8 cellular contexts compared by ENCODE assay signal in the genomic region with DNA sequence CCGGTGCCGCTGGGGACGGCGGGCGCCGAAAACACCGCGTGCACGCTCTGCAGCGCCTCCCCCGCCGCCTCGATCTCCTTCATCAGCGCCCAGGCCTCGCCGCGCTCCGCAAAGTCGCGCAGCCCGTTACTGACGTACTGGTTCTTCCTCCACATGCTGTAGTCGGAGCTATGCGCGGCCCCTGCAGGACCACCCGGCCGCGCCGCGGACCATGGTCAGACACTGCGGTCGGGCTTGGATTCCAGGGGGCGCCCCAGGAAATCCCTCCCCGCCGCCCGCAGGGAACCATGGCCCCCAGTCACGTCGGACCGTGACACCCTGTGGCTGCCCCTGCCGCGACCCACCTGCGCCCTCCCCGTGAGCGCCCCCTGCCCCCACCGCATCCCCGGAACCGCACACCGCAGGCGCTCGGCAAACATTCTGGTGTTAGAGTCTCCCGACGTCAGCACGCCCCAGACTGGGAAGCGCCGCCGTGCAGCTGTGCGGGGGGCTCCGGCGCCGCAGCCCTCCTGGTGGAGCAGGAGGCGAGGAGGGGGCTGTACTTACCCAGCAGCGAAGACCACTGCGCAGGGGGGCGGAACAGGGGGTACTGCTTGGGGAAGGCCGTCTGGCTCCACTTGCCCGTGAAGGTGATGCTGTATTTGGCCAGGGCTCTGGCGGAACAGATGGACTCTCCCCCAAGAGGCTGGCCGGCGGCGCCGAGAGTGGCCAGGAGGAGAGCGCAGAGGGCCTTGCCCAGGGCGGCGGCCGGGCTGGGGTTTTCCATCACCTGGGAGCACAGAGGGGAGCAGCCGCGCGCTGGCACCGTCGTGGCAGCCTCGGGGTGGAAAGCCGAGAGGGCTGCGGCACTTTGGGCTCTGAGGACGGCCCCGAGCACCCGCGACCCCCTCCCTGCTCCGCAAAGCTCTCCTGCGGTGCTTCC. TPM values are rescaled to one million over a fixed set of nuclear protein-coding genes. Genes with fewer than 3 reads are reported as not detected.
DNase-seq lines count a peak whose midpoint lies in the region; ATAC-seq and TF ChIP-seq lines count a peak whose summit lies in the region.

No MANE protein-coding gene starts in this region.

- peak overlapping the region; percentile 99 for H3K4ac ChIP-seq in mesenchymal stem cell (ENCODE audit: low read depth in 1 of 2, low read length in 2 of 2)

- peak overlapping the region; percentile 96 for H2BK5ac ChIP-seq in mesenchymal stem cell (ENCODE audit: low read depth, low read length, poor library complexity, severe bottlenecking)

- H3K14ac ChIP-seq in mesenchymal stem cell (ENCODE audit: low read length in 2 of 2): peak overlapping the region; percentile 98 to 99

- no peak overlapping the region for H2AFZ ChIP-seq in mesenchymal stem cell (ENCODE audit: low read depth, low read length)

- peak overlapping the region; percentile 73 to 77 for H2BK12ac ChIP-seq in mesenchymal stem cell (ENCODE audit: low read length in 2 of 2)

- TF ChIP-seq CTCF in 22Rv1 (IDR thresholded peaks at IDR 0.05): peak; percentile 37

- peak in 4 of 5 experiments; percentile 35 to 78 (median 56) for DNase-seq in T-helper 2 cell
- DNase-seq in cerebellum (ENCODE audit: low spot score): peak; percentile 83
- no peak for DNase-seq in mesenchymal stem cell
- DNase-seq in stimulated activated naive CD8-positive, alpha-beta T cell treated with anti-CD3 and anti-CD28 coated beads, Interleukin-15, Interleukin-2, amounts not matched to agents 100 U/mL and 50 U/mL, for 24 hours: peak; percentile 63
- DNase-seq in nucleus accumbens (lab: John Stamatoyannopoulos, UW): no peak
- DNase-seq in T1000 (lab: John Stamatoyannopoulos, UW): no peak
- no peak for DNase-seq in HT-29 (ENCODE audit: low spot score)

- peak overlapping the region; percentile 98 to 100 for H3K18ac ChIP-seq in mesenchymal stem cell (ENCODE audit: low read depth in 1 of 2, low read length in 2 of 2)

- 3% methylated on average over 83 of the region's 89 CpGs for WGBS in mesenchymal stem cell

- peak overlapping the region; percentile 73 for H3K4me2 ChIP-seq in mesenchymal stem cell (ENCODE audit: low read length, poor library complexity, severe bottlenecking)

- ATAC-seq in stimulated activated naive CD8-positive, alpha-beta T cell treated with anti-CD3 and anti-CD28 coated beads, Interleukin-15, Interleukin-2, amounts not matched to agents 100 U/mL and 50 U/mL, for 24 hours: peak; percentile 17

- peak overlapping the region; percentile 15 to 99 for H3K23ac ChIP-seq in mesenchymal stem cell (ENCODE audit: low read length in 2 of 2)

- no peak overlapping the region for H3K27ac ChIP-seq in 22Rv1
- H3K27ac ChIP-seq in mesenchymal stem cell (ENCODE audit: low read length, poor library complexity, severe bottlenecking): peak overlapping the region; percentile 86

- peak overlapping the region; percentile 98 for H2BK15ac ChIP-seq in mesenchymal stem cell (ENCODE audit: low read depth, poor library complexity, severe bottlenecking)

- no peaks in the 10 kb centered on the region for H3K9me3 ChIP-seq in mesenchymal stem cell (ENCODE audit: control insufficient read depth, low read length)

- H3K36me3 ChIP-seq in mesenchymal stem cell (ENCODE audit: control insufficient read depth in 1 of 2, insufficient read depth in 2 of 2, low read depth in 1 of 2, low read length in 2 of 2): peaks cover 36 to 50% of the 10 kb centered on the region in 2 experiments

- H2BK120ac ChIP-seq in mesenchymal stem cell (ENCODE audit: low read depth, low read length): peak overlapping the region; percentile 99

- H3K9ac ChIP-seq in mesenchymal stem cell (ENCODE audit: low read length): peak overlapping the region; percentile 91

- peak overlapping the region; percentile 94 for H4K91ac ChIP-seq in mesenchymal stem cell (ENCODE audit: low read length)

- H3K4me3 ChIP-seq in mesenchymal stem cell (ENCODE audit: insufficient read depth in 1 of 2, low read depth in 1 of 2, low read length in 2 of 2): peak overlapping the region; percentile 76 to 86

- H4K8ac ChIP-seq in mesenchymal stem cell (ENCODE audit: low read length): peak overlapping the region; percentile 92

- peaks cover 71% of the 10 kb centered on the region for H3K4me1 ChIP-seq in mesenchymal stem cell (ENCODE audit: control insufficient read depth, insufficient read depth, low read depth, low read length)

- no peaks in the 10 kb centered on the region for H3K27me3 ChIP-seq in mesenchymal stem cell (ENCODE audit: control insufficient read depth in 1 of 2, insufficient read depth in 1 of 2, low read length in 2 of 2)

- peak overlapping the region; percentile 53 for H2AK5ac ChIP-seq in mesenchymal stem cell (ENCODE audit: low read length, severe bottlenecking)

- H3K79me1 ChIP-seq in mesenchymal stem cell (replicated peaks; ENCODE audit: low read length, poor library complexity, severe bottlenecking): peaks cover 17% of the 10 kb centered on the region

RNA-seq across cellular contexts. Expression of gene SPON2, which starts 0.8 kb away (rescaled TPM):
- total RNA-seq in cerebellum: 21.9 TPM
- 3,023 TPM for polyA plus RNA-seq in mesenchymal stem cell (2013, experiment 1 of 2)
- polyA plus RNA-seq in mesenchymal stem cell (2013, experiment 2 of 2): 3,062 TPM
- 1.2 and 2.9 TPM in 2 replicates for total RNA-seq in HT-29 (2014; rRNA removed; shearing (Covaris generic))

RNA-seq across cellular contexts. Expression of gene RNF212, which starts 58.2 kb away (rescaled TPM):
- 6.6 TPM for total RNA-seq in cerebellum
- 2.9 TPM for polyA plus RNA-seq in mesenchymal stem cell (2013, experiment 1 of 2)
- polyA plus RNA-seq in mesenchymal stem cell (2013, experiment 2 of 2): 3.2 TPM
- not detected in 2 replicates for total RNA-seq in HT-29 (2014; rRNA removed; shearing (Covaris generic))

Comparison
In these comparisons a context has a peak if more than half of its experiments do, and no peak if none do; other contexts are left out.
1. DNase-seq: peak in T-helper 2 cell (4 of 5), cerebellum (single experiment) and stimulated activated naive CD8-positive, alpha-beta T cell treated with anti-CD3 and anti-CD28 coated beads, Interleukin-15, Interleukin-2, amounts not matched to agents 100 U/mL and 50 U/mL, for 24 hours (single experiment); none in mesenchymal stem cell (single experiment), nucleus accumbens (0 of 56), T1000 (single experiment) and HT-29 (single experiment).